In genomic region chr5:133896873-133897272, GRCh38 we compare ENCODE assay signal across 19 cellular contexts.
"Had no signal": no experiment of that assay in that cellular context is flagged by ENCODE, and none has a peak within 500 bp of the region (broad histone marks: within the 10 kb centered on the region; RNA-seq: fewer than 3 reads in every experiment).

No MANE protein-coding gene starts in this region.

- H3K36me3 Mint-ChIP-seq: natural killer cell treated with Interleukin-12 subunit alpha and Interleukin-12 subunit beta and Interleukin-15 and Interleukin-18, amount 100 ng/mL, for 72 hours had no signal

- H3K9me3 ChIP-seq: esophagus muscularis mucosa, gastrocnemius medialis, heart right ventricle, pancreas, suprapubic skin, thyroid gland, upper lobe of left lung, vagina had no signal

- H3K27ac Mint-ChIP-seq: natural killer cell treated with Interleukin-12 subunit alpha and Interleukin-12 subunit beta and Interleukin-15 and Interleukin-18, amount 100 ng/mL, for 72 hours; progenitor cell of endocrine pancreas had no signal

- H3K27me3 ChIP-seq: esophagus muscularis mucosa, gastrocnemius medialis, heart right ventricle, pancreas, suprapubic skin, thyroid gland, upper lobe of left lung, vagina had no signal

- H3K36me3 ChIP-seq: esophagus muscularis mucosa, gastrocnemius medialis, heart right ventricle, pancreas, suprapubic skin, thyroid gland, upper lobe of left lung, vagina had no signal

- H3K9me3 Mint-ChIP-seq: natural killer cell treated with Interleukin-12 subunit alpha and Interleukin-12 subunit beta and Interleukin-15 and Interleukin-18, amount 100 ng/mL, for 72 hours had no signal

- DNase-seq: effector memory CD4-positive, alpha-beta T cell; gastrocnemius medialis; heart right ventricle; islet precursor cell; mammary epithelial cell; occipital lobe; pancreas; right cardiac atrium; small intestine; stimulated activated CD4-positive, alpha-beta T cell treated with anti-CD3 and anti-CD28 coated beads, Interleukin-2, amount 100 ng/mL, for 48 hours; thyroid gland; upper lobe of left lung had no signal

- H3K4me3 ChIP-seq: esophagus muscularis mucosa, gastrocnemius medialis, heart right ventricle, pancreas, suprapubic skin, thyroid gland, upper lobe of left lung, vagina had no signal

- ATAC-seq: gastrocnemius medialis, heart right ventricle, left lobe of liver, pancreas, right cardiac atrium had no signal

- H3K4me1 ChIP-seq: pancreas, thyroid gland, upper lobe of left lung, vagina had no signal

- H3K27ac ChIP-seq: epithelial cell of prostate, esophagus muscularis mucosa, gastrocnemius medialis, heart right ventricle, pancreas, suprapubic skin, thyroid gland, upper lobe of left lung, vagina had no signal

- H3K4me3 Mint-ChIP-seq: natural killer cell treated with Interleukin-12 subunit alpha and Interleukin-12 subunit beta and Interleukin-15 and Interleukin-18, amount 100 ng/mL, for 72 hours had no signal
